In genomic region chr7:47330561-47331178, GRCh38 we compare ENCODE assay signal across 31 cellular contexts.
DNase-seq lines count a peak whose midpoint lies in the region; ATAC-seq, FAIRE-seq and TF ChIP-seq lines count a peak whose summit lies in the region.
"Had no signal": no experiment of that assay in that cellular context is flagged by ENCODE, and none has a peak within 500 bp of the region (broad histone marks: within the 10 kb centered on the region; RNA-seq: fewer than 3 reads in every experiment).

No MANE protein-coding gene starts in this region.

- TF ChIP-seq CTCF in Caco-2 (IDR thresholded peaks at IDR 0.05; ENCODE audit: insufficient read depth in 1 of 2, low read depth in 1 of 2, low read length in 1 of 2, severe bottlenecking in 1 of 2, unreplicated experiment in 1 of 2) (no peak), astrocyte (IDR thresholded peaks at IDR 0.05; ENCODE audit: insufficient read depth, low read depth, low read length) (no peak), left lung (IDR thresholded peaks at IDR 0.05) (no peak), progenitor cell of endocrine pancreas (IDR thresholded peaks at IDR 0.05; ENCODE audit: unreplicated experiment) (no peak)

- H3K27ac Mint-ChIP-seq in Caco-2 (ENCODE audit: unreplicated experiment) = peak overlapping the region; percentile 11
- peak overlapping the region; percentile 70 for H3K27ac Mint-ChIP-seq in astrocyte (ENCODE audit: unreplicated experiment)
- H3K27ac Mint-ChIP-seq in progenitor cell of endocrine pancreas = peak overlapping the region; percentile 27
- no peak overlapping the region for H3K27ac Mint-ChIP-seq in activated CD8-positive, alpha-beta T cell treated with anti-CD3 and anti-CD28 coated beads, Interleukin-2, amount 10 ng/mL, durations not matched to agents 7 days and 5 days
- H3K27ac Mint-ChIP-seq: activated CD4-positive, alpha-beta memory T cell treated with anti-CD3 and anti-CD28 coated beads for 36 hours; activated naive CD4-positive, alpha-beta T cell treated with anti-CD3 and anti-CD28 coated beads, Interleukin-2, amount 10 ng/mL, durations not matched to agents 7 days and 5 days; immature natural killer cell; T-cell had no signal

- ATAC-seq in left lung = peak; percentile 1
- no peak for ATAC-seq in HG03175 (IDR thresholded peaks at IDR 0.05; ENCODE audit: unreplicated experiment)
- no peak for ATAC-seq in activated CD8-positive, alpha-beta T cell treated with anti-CD3 and anti-CD28 coated beads, Interleukin-2, amount 10 ng/mL, durations not matched to agents 7 days and 5 days
- ATAC-seq: activated CD4-positive, CD25-positive, alpha-beta regulatory T cell treated with anti-CD3 and anti-CD28 coated beads, Interleukin-2, amount 50 U/mL, for 24 hours; T-cell had no signal

- H3K4me3 ChIP-seq in Caco-2 (ENCODE audit: low read depth, low read length) = no peak overlapping the region
- no peak overlapping the region for H3K4me3 ChIP-seq in astrocyte (ENCODE audit: insufficient read depth, low read depth, low read length)
- H3K4me3 ChIP-seq in left lung = no peak overlapping the region
- H3K4me3 ChIP-seq: breast epithelium, esophagus squamous epithelium, hepatocyte, MG63, Peyer's patch, SJCRH30, skin epidermis, stomach, tibial artery had no signal

- no peak overlapping the region for H3K4me3 Mint-ChIP-seq in Caco-2 (ENCODE audit: unreplicated experiment)
- H3K4me3 Mint-ChIP-seq in astrocyte (ENCODE audit: unreplicated experiment) = no peak overlapping the region
- H3K4me3 Mint-ChIP-seq in progenitor cell of endocrine pancreas (ENCODE audit: low read depth) = no peak overlapping the region
- no peak overlapping the region for H3K4me3 Mint-ChIP-seq in activated CD8-positive, alpha-beta T cell treated with anti-CD3 and anti-CD28 coated beads, Interleukin-2, amount 10 ng/mL, durations not matched to agents 7 days and 5 days
- H3K4me3 Mint-ChIP-seq: activated CD4-positive, alpha-beta memory T cell treated with anti-CD3 and anti-CD28 coated beads for 36 hours; activated naive CD4-positive, alpha-beta T cell treated with anti-CD3 and anti-CD28 coated beads, Interleukin-2, amount 10 ng/mL, durations not matched to agents 7 days and 5 days; immature natural killer cell; T-cell had no signal

- H3K36me3 Mint-ChIP-seq in Caco-2 (ENCODE audit: insufficient read depth, unreplicated experiment) (peaks cover 90% of the 10 kb centered on the region), astrocyte (ENCODE audit: low read depth, unreplicated experiment) (peaks cover 12% of the 10 kb centered on the region), progenitor cell of endocrine pancreas (ENCODE audit: insufficient read depth) (peaks cover 7% of the 10 kb centered on the region)
- H3K36me3 Mint-ChIP-seq in activated CD8-positive, alpha-beta T cell treated with anti-CD3 and anti-CD28 coated beads, Interleukin-2, amount 10 ng/mL, durations not matched to agents 7 days and 5 days (ENCODE audit: low read depth) = no peaks in the 10 kb centered on the region
- H3K36me3 Mint-ChIP-seq: activated CD4-positive, alpha-beta memory T cell treated with anti-CD3 and anti-CD28 coated beads for 36 hours; activated naive CD4-positive, alpha-beta T cell treated with anti-CD3 and anti-CD28 coated beads, Interleukin-2, amount 10 ng/mL, durations not matched to agents 7 days and 5 days; immature natural killer cell; T-cell had no signal

- H3K9me3 Mint-ChIP-seq in Caco-2 (ENCODE audit: unreplicated experiment) = no peaks in the 10 kb centered on the region
- no peaks in the 10 kb centered on the region for H3K9me3 Mint-ChIP-seq in astrocyte (ENCODE audit: unreplicated experiment)
- H3K9me3 Mint-ChIP-seq in progenitor cell of endocrine pancreas (ENCODE audit: low read depth) = no peaks in the 10 kb centered on the region
- no peaks in the 10 kb centered on the region for H3K9me3 Mint-ChIP-seq in activated CD8-positive, alpha-beta T cell treated with anti-CD3 and anti-CD28 coated beads, Interleukin-2, amount 10 ng/mL, durations not matched to agents 7 days and 5 days (ENCODE audit: insufficient read depth)
- H3K9me3 Mint-ChIP-seq: activated CD4-positive, alpha-beta memory T cell treated with anti-CD3 and anti-CD28 coated beads for 36 hours; T-cell had no signal

- peaks cover 35% of the 10 kb centered on the region for H3K4me1 Mint-ChIP-seq in Caco-2 (ENCODE audit: low read depth, unreplicated experiment)
- H3K4me1 Mint-ChIP-seq in astrocyte (ENCODE audit: low read depth, unreplicated experiment) = peaks cover 49% of the 10 kb centered on the region
- peaks cover 32% of the 10 kb centered on the region for H3K4me1 Mint-ChIP-seq in progenitor cell of endocrine pancreas (ENCODE audit: low read depth)
- no peaks in the 10 kb centered on the region for H3K4me1 Mint-ChIP-seq in activated CD8-positive, alpha-beta T cell treated with anti-CD3 and anti-CD28 coated beads, Interleukin-2, amount 10 ng/mL, durations not matched to agents 7 days and 5 days (ENCODE audit: low read depth)
- H3K4me1 Mint-ChIP-seq: activated naive CD4-positive, alpha-beta T cell treated with anti-CD3 and anti-CD28 coated beads, Interleukin-2, amount 10 ng/mL, durations not matched to agents 7 days and 5 days; immature natural killer cell; T-cell had no signal

- no peak for FAIRE-seq in astrocyte (lab: Jason Lieb, UNC)
- FAIRE-seq: frontal cortex, HTR-8/SVneo had no signal

- H3K4me1 ChIP-seq in Caco-2 = peaks cover 33% of the 10 kb centered on the region
- peaks cover 42% of the 10 kb centered on the region for H3K4me1 ChIP-seq in astrocyte (ENCODE audit: insufficient read depth, low read length)
- peaks cover 16 to 46% of the 10 kb centered on the region in 2 donors for H3K4me1 ChIP-seq in left lung

- no peak overlapping the region for H3K4me2 ChIP-seq in astrocyte (ENCODE audit: low read length)
- H3K4me2 ChIP-seq: hepatocyte had no signal

- H3K9me3 ChIP-seq in Caco-2 (no peaks in the 10 kb centered on the region), astrocyte (ENCODE audit: insufficient read depth, low read depth, low read length) (no peaks in the 10 kb centered on the region), left lung (no peaks in the 10 kb centered on the region)
- H3K9me3 ChIP-seq: BE2C, breast epithelium, esophagus squamous epithelium, MG63, Peyer's patch, SJCRH30, stomach, tibial artery had no signal

- peaks cover 2% of the 10 kb centered on the region for H3K79me2 ChIP-seq in astrocyte (ENCODE audit: insufficient read depth, low read length)

- POLR2A ChIA-PET in Caco-2 (lab: Charles Lee) = no interaction called here
- POLR2A ChIA-PET in activated CD8-positive, alpha-beta T cell treated with anti-CD3 and anti-CD28 coated beads, Interleukin-2, amount 10 ng/mL, durations not matched to agents 7 days and 5 days (lab: Charles Lee) = no interaction called here

- H3K27me3 Mint-ChIP-seq in Caco-2 (ENCODE audit: insufficient read depth, unreplicated experiment) (no peaks in the 10 kb centered on the region), astrocyte (ENCODE audit: low read depth, unreplicated experiment) (no peaks in the 10 kb centered on the region), progenitor cell of endocrine pancreas (no peaks in the 10 kb centered on the region)
- no peaks in the 10 kb centered on the region for H3K27me3 Mint-ChIP-seq in activated CD8-positive, alpha-beta T cell treated with anti-CD3 and anti-CD28 coated beads, Interleukin-2, amount 10 ng/mL, durations not matched to agents 7 days and 5 days (ENCODE audit: low read depth)
- H3K27me3 Mint-ChIP-seq: activated CD4-positive, alpha-beta memory T cell treated with anti-CD3 and anti-CD28 coated beads for 36 hours; activated naive CD4-positive, alpha-beta T cell treated with anti-CD3 and anti-CD28 coated beads, Interleukin-2, amount 10 ng/mL, durations not matched to agents 7 days and 5 days; T-cell had no signal

- CTCF ChIA-PET in Caco-2 (lab: Charles Lee) = no interaction called here
- CTCF ChIA-PET in activated CD8-positive, alpha-beta T cell treated with anti-CD3 and anti-CD28 coated beads, Interleukin-2, amount 10 ng/mL, durations not matched to agents 7 days and 5 days (lab: Charles Lee) = no interaction called here

- H3K27ac ChIP-seq in astrocyte (ENCODE audit: low read depth, low read length) = no peak overlapping the region
- H3K27ac ChIP-seq in left lung = no peak overlapping the region
- H3K27ac ChIP-seq: hepatocyte, SJCRH30 had no signal

- DNase-seq in Caco-2 (no peak), astrocyte (ENCODE audit: low read depth) (no peak), left lung (no peak), progenitor cell of endocrine pancreas (ENCODE audit: low spot score, unreplicated experiment) (no peak), NCI-H446 treated with DMSO at 0.1 percent for 48 hours (lab: John Stamatoyannopoulos, UW) (no peak), UCSD-AML1 (lab: John Stamatoyannopoulos, UW; ENCODE audit: unreplicated experiment) (no peak)
- no peak for DNase-seq in activated CD8-positive, alpha-beta T cell treated with anti-CD3 and anti-CD28 coated beads, Interleukin-2, amount 10 ng/mL, durations not matched to agents 7 days and 5 days
- DNase-seq: activated CD4-positive, alpha-beta memory T cell treated with anti-CD3 and anti-CD28 coated beads for 36 hours; activated CD8-positive, alpha-beta memory T cell treated with anti-CD3 and anti-CD28 coated beads, Interleukin-2, amount 50 U/mL, for 48 hours; activated naive CD4-positive, alpha-beta T cell treated with anti-CD3 and anti-CD28 coated beads, Interleukin-2, amount 10 ng/mL, durations not matched to agents 7 days and 5 days; BE2C; DMS53; esophagus squamous epithelium; H7; immature natural killer cell; KBM-7; MG63; NCI-H2029; NCI-H526 treated with DMSO at 0.1 percent for 48 hours; SJCRH30; stomach; T-cell; tibial artery had no signal

- peaks cover 27% of the 10 kb centered on the region for H4K20me1 ChIP-seq in astrocyte (ENCODE audit: insufficient read depth, low read length)

- H3K36me3 ChIP-seq in Caco-2 (ENCODE audit: control insufficient read depth, insufficient read depth, low read length) (peaks cover 4% of the 10 kb centered on the region), astrocyte (ENCODE audit: insufficient read depth, low read length) (peaks cover 2% of the 10 kb centered on the region), left lung (peaks cover 0 to 14% of the 10 kb centered on the region in 2 donors)
- H3K36me3 ChIP-seq: BE2C, breast epithelium, esophagus squamous epithelium had no signal

- no TSS peak for BruUV-seq in Caco-2 (replicated peaks; lab: Mats Ljungman, UMichigan)

- intact Hi-C loops in Caco-2 (cut with micrococcal nuclease; ENCODE audit: unreplicated experiment) = no loop called here
- intact Hi-C loops in left lung (cut with DNase I) = no loop called here

- no peak overlapping the region for H3K9ac ChIP-seq in astrocyte (ENCODE audit: low read length)

- no peak overlapping the region for H2AFZ ChIP-seq in astrocyte (ENCODE audit: low read depth, low read length)
- H2AFZ ChIP-seq: hepatocyte had no signal

- no peaks in the 10 kb centered on the region for H3K27me3 ChIP-seq in Caco-2 (replicated peaks; ENCODE audit: control insufficient read depth, insufficient read depth, low read length)
- no peaks in the 10 kb centered on the region for H3K27me3 ChIP-seq in astrocyte (ENCODE audit: insufficient read depth, low read length)
- H3K27me3 ChIP-seq in left lung = no peaks in the 10 kb centered on the region
- H3K27me3 ChIP-seq: BE2C, breast epithelium, esophagus squamous epithelium, hepatocyte, MG63, Peyer's patch, SJCRH30, stomach, tibial artery had no signal
